Comparison of ENCODE assay signal across 10 cellular contexts in genomic region chr1:205351984-205352713, GRCh38. TPM values are rescaled to one million over a fixed set of nuclear protein-coding genes. Genes with fewer than 3 reads are reported as not detected.
DNase-seq lines count a peak whose midpoint lies in the region; ATAC-seq and TF ChIP-seq lines count a peak whose summit lies in the region.
"Had no signal": no experiment of that assay in that cellular context is flagged by ENCODE, and none has a peak within 500 bp of the region (broad histone marks: within the 10 kb centered on the region; RNA-seq: fewer than 3 reads in every experiment).

No MANE protein-coding gene starts in this region.

- H2BK5ac ChIP-seq in H9 (ENCODE audit: insufficient read length, low read length): no peak overlapping the region

- peak overlapping the region in 1 of 2 experiments; percentile 5; a peak in 1 of 5 replicates for H3K4me3 Mint-ChIP-seq in H9
- peak overlapping the region; percentile 45 for H3K4me3 Mint-ChIP-seq in neural crest cell
- no peak overlapping the region for H3K4me3 Mint-ChIP-seq in CD4-positive, alpha-beta memory T cell
- H3K4me3 Mint-ChIP-seq in activated CD4-positive, alpha-beta T cell treated with anti-CD3 and anti-CD28 coated beads for 36 hours: no peak overlapping the region

- H2BK15ac ChIP-seq in H9 (ENCODE audit: low read depth, low read length): no peak overlapping the region

- H3K27me3 ChIP-seq in H9 (ENCODE audit: insufficient read depth, low read length): no peaks in the 10 kb centered on the region
- H3K27me3 ChIP-seq in mammary epithelial cell (ENCODE audit: insufficient read depth, low read length): no peaks in the 10 kb centered on the region
- H3K27me3 ChIP-seq in CD4-positive, alpha-beta memory T cell (ENCODE audit: insufficient read depth, low read length): no peaks in the 10 kb centered on the region

- H4K8ac ChIP-seq in H9 (replicated peaks; ENCODE audit: insufficient read length, low read depth, low read length): no peak overlapping the region

- no peak overlapping the region for H3K4me3 ChIP-seq in mammary epithelial cell (replicated peaks in 1 of 3; ENCODE audit: insufficient read depth in 1 of 3, low read depth in 2 of 3, low read length in 3 of 3)
- no peak overlapping the region for H3K4me3 ChIP-seq in CD4-positive, alpha-beta memory T cell (ENCODE audit: low read length in 2 of 2)

- H4K20me1 ChIP-seq in H9 (ENCODE audit: control insufficient read depth, insufficient read depth, insufficient read length) (no peaks in the 10 kb centered on the region), mammary epithelial cell (ENCODE audit: insufficient read depth, low read length) (no peaks in the 10 kb centered on the region)

- H3K9me3 ChIP-seq in H9 (ENCODE audit: control insufficient read depth, low read depth, low read length) (no peaks in the 10 kb centered on the region), mammary epithelial cell (replicated peaks; ENCODE audit: insufficient read depth, low read length) (no peaks in the 10 kb centered on the region)
- H3K9me3 ChIP-seq in CD4-positive, alpha-beta memory T cell (ENCODE audit: control insufficient read depth in 1 of 2, low read length in 2 of 2): no peaks in the 10 kb centered on the region

- H4K91ac ChIP-seq in H9 (ENCODE audit: insufficient read length, low read depth, low read length): no peak overlapping the region

- H3K23me2 ChIP-seq in H9 (ENCODE audit: insufficient read length, low read depth, low read length, poor library complexity, severe bottlenecking): no peaks in the 10 kb centered on the region

- no peak overlapping the region for H3K23ac ChIP-seq in H9 (ENCODE audit: insufficient read length, low read depth, low read length)

- no peak overlapping the region for H2BK12ac ChIP-seq in H9 (ENCODE audit: insufficient read length, low read depth, low read length)

- H3K4me1 Mint-ChIP-seq in H9 (peaks cover 85 to 86% of the 10 kb centered on the region in 2 experiments), neural crest cell (peaks cover 67% of the 10 kb centered on the region)
- no peaks in the 10 kb centered on the region for H3K4me1 Mint-ChIP-seq in CD4-positive, alpha-beta memory T cell
- H3K4me1 Mint-ChIP-seq in activated CD4-positive, alpha-beta T cell treated with anti-CD3 and anti-CD28 coated beads for 36 hours: no peaks in the 10 kb centered on the region

- no peak overlapping the region for H4K5ac ChIP-seq in H9 (ENCODE audit: insufficient read length, low read depth, low read length)

- H3K27ac ChIP-seq in H9 (ENCODE audit: insufficient read length, low read depth, low read length) (no peak overlapping the region), mammary epithelial cell (ENCODE audit: insufficient read depth, low read depth, low read length) (no peak overlapping the region)
- no peak overlapping the region for H3K27ac ChIP-seq in CD4-positive, alpha-beta memory T cell (ENCODE audit: low read depth, low read length)

- H3K27me3 Mint-ChIP-seq in H9 (ENCODE audit: low read depth) (peaks cover 10% of the 10 kb centered on the region), neural crest cell (ENCODE audit: low read depth) (peaks cover 5% of the 10 kb centered on the region)
- peaks cover 6 to 14% of the 10 kb centered on the region in 2 donors for H3K27me3 Mint-ChIP-seq in CD4-positive, alpha-beta memory T cell
- H3K27me3 Mint-ChIP-seq in activated CD4-positive, alpha-beta T cell treated with anti-CD3 and anti-CD28 coated beads for 36 hours: peaks cover 2% of the 10 kb centered on the region

- no peak overlapping the region for H2BK20ac ChIP-seq in H9 (ENCODE audit: low read depth, low read length, poor library complexity, severe bottlenecking)

- no peak overlapping the region for H3K9ac ChIP-seq in H9 (ENCODE audit: extremely low read depth, insufficient read length, low read length)
- no peak overlapping the region for H3K9ac ChIP-seq in mammary epithelial cell (ENCODE audit: insufficient read depth, low read length)

- in situ Hi-C loops in mammary epithelial cell (cut with MboI; ENCODE audit: low sequenced_read_pairs in 2 of 2): no loop called here

- H2BK120ac ChIP-seq in H9 (ENCODE audit: low read depth, low read length, poor library complexity, severe bottlenecking): no peak overlapping the region

- peak overlapping the region; percentile 1 for H3K18ac ChIP-seq in H9 (ENCODE audit: insufficient read length, low read depth, low read length)

- H2AFZ ChIP-seq in H9 (ENCODE audit: low read length): no peak overlapping the region
- peak overlapping the region; percentile 25 for H2AFZ ChIP-seq in mammary epithelial cell (ENCODE audit: low read depth, low read length)

- H3T11ph ChIP-seq in H9 (ENCODE audit: low read length): no peak overlapping the region

- no CpG with 5 or more reads among the region's 11 CpGs for WGBS in H9 (ENCODE audit: extremely low coverage, insufficient read length, low lambda C conversion rate)
- WGBS in mammary epithelial cell (ENCODE audit: low coverage, missing lambda C conversion rate): 69% methylated on average over 9 of the region's 11 CpGs

- H3K79me2 ChIP-seq in H9 (ENCODE audit: insufficient read depth, low read length): no peaks in the 10 kb centered on the region
- H3K79me2 ChIP-seq in mammary epithelial cell (ENCODE audit: insufficient read depth, low read length): no peaks in the 10 kb centered on the region

- peak overlapping the region; percentile 54; the same call in 1 of the 2 replicates for H3K14ac ChIP-seq in H9 (ENCODE audit: insufficient read depth, low read length)

- H3K27ac Mint-ChIP-seq in H9: peak overlapping the region; percentile 1 to 85 (median 72); a peak in 3 of 7 replicates
- peak overlapping the region; percentile 90 for H3K27ac Mint-ChIP-seq in neural crest cell (ENCODE audit: unreplicated experiment)
- H3K27ac Mint-ChIP-seq in CD4-positive, alpha-beta memory T cell: no peak overlapping the region
- H3K27ac Mint-ChIP-seq in activated CD4-positive, alpha-beta T cell treated with anti-CD3 and anti-CD28 coated beads for 36 hours: no peak overlapping the region

- CTCF ChIA-PET in mammary epithelial cell (lab: Charles Lee; ENCODE audit: low non-redundant PET): interaction anchor here (0.7 kb wide), 1 partner anchor 359 kb away, joined by 3 read pairs; no protein-coding TSS in a partner anchor
- CTCF ChIA-PET in CD4-positive, alpha-beta memory T cell (lab: Charles Lee; ENCODE audit: partially characterized antibody): interaction anchor here (0.8 to 4.9 kb wide), 8 partner anchors 9 to 172 kb away, joined by 3 to 96 read pairs (median 24); no protein-coding TSS in a partner anchor
- CTCF ChIA-PET in activated CD4-positive, alpha-beta T cell treated with anti-CD3 and anti-CD28 coated beads for 36 hours (lab: Charles Lee): interaction anchor here (0.5 to 3.4 kb wide), 6 partner anchors 17 to 135 kb away, joined by 3 to 82 read pairs (median 6); no protein-coding TSS in a partner anchor

- TF ChIP-seq CTCF in H9 (conservative IDR thresholded peaks at IDR 0.05) (no peak), mammary epithelial cell (conservative IDR thresholded peaks at IDR 0.05 in 1 of 2, IDR thresholded peaks at IDR 0.05 in 1 of 2; ENCODE audit: extremely low read depth in 1 of 2, insufficient read depth in 1 of 2, low read depth in 1 of 2, low read length in 2 of 2) (peak in 1 of 2 donors; percentile 35), neural crest cell (conservative IDR thresholded peaks at IDR 0.05) (no peak)

- H2AK5ac ChIP-seq in H9 (ENCODE audit: insufficient read length, low read length): no peak overlapping the region

- POLR2A ChIA-PET in CD4-positive, alpha-beta memory T cell (lab: Charles Lee; ENCODE audit: partially characterized antibody): no interaction called here
- POLR2A ChIA-PET in activated CD4-positive, alpha-beta T cell treated with anti-CD3 and anti-CD28 coated beads for 36 hours (lab: Charles Lee): no interaction called here

- dilution Hi-C loops in mammary epithelial cell (cut with HindIII; ENCODE audit: low sequenced_read_pairs): no loop called here

- peak; percentile 70 for DNase-seq in H9
- peak; percentile 77 for DNase-seq in NCI-H2196 (lab: John Stamatoyannopoulos, UW; ENCODE audit: unreplicated experiment)
- peak; percentile 66 for DNase-seq in mammary epithelial cell
- DNase-seq in neural crest cell (ENCODE audit: low read depth, low spot score): no peak
- no peak for DNase-seq in CD4-positive, alpha-beta memory T cell
- DNase-seq in activated CD4-positive, alpha-beta T cell treated with anti-CD3 and anti-CD28 coated beads for 36 hours: no peak
- DNase-seq in Right ventricle myocardium superior: no peak
- DNase-seq: activated gamma-delta T cell; stimulated activated CD4-positive, alpha-beta T cell treated with anti-CD3 and anti-CD28 coated beads, Interleukin-4, amount 100 ng/mL, for 1 hour had no signal

- H3K79me1 ChIP-seq in H9 (ENCODE audit: insufficient read depth, low read depth, low read length, poor library complexity, severe bottlenecking): no peaks in the 10 kb centered on the region

- H3K56ac ChIP-seq in H9 (ENCODE audit: insufficient read length, low read depth, low read length): no peak overlapping the region

- no TSS peak for BruUV-seq in mammary epithelial cell (replicated peaks; lab: Mats Ljungman, UMichigan)

- H3K36me3 Mint-ChIP-seq in H9 (ENCODE audit: insufficient read depth in 1 of 3, low read depth in 3 of 3) (no peaks in the 10 kb centered on the region), neural crest cell (ENCODE audit: low read depth) (no peaks in the 10 kb centered on the region)
- H3K36me3 Mint-ChIP-seq in CD4-positive, alpha-beta memory T cell: no peaks in the 10 kb centered on the region
- H3K36me3 Mint-ChIP-seq in activated CD4-positive, alpha-beta T cell treated with anti-CD3 and anti-CD28 coated beads for 36 hours (ENCODE audit: low read depth): no peaks in the 10 kb centered on the region

- peaks cover 15% of the 10 kb centered on the region; the same call in 1 of the 2 replicates for H3K4me1 ChIP-seq in H9 (ENCODE audit: insufficient read depth, low read length)
- H3K4me1 ChIP-seq in mammary epithelial cell (ENCODE audit: insufficient read depth, low read length): peaks cover 10% of the 10 kb centered on the region
- no peaks in the 10 kb centered on the region for H3K4me1 ChIP-seq in CD4-positive, alpha-beta memory T cell (ENCODE audit: insufficient read depth, low read length)

- intact Hi-C loops in mammary epithelial cell (cut with micrococcal nuclease): no loop called here
- intact Hi-C loops in CD4-positive, alpha-beta memory T cell (cut with micrococcal nuclease): no loop called here
- intact Hi-C loops in activated CD4-positive, alpha-beta T cell treated with anti-CD3 and anti-CD28 coated beads for 36 hours (cut with DNase I, micrococcal nuclease): no loop called here
- intact Hi-C loops in Right ventricle myocardium superior (cut with DNase I): loop anchor here (10.0 kb wide), 1 partner anchor 133 kb away; no protein-coding TSS in a partner anchor

- no peaks in the 10 kb centered on the region for H3K9me3 Mint-ChIP-seq in H9
- H3K9me3 Mint-ChIP-seq in neural crest cell: no peaks in the 10 kb centered on the region
- H3K9me3 Mint-ChIP-seq in CD4-positive, alpha-beta memory T cell: no peaks in the 10 kb centered on the region
- no peaks in the 10 kb centered on the region for H3K9me3 Mint-ChIP-seq in activated CD4-positive, alpha-beta T cell treated with anti-CD3 and anti-CD28 coated beads for 36 hours (ENCODE audit: low read depth)

- no peak for ATAC-seq in activated CD4-positive, alpha-beta T cell treated with anti-CD3 and anti-CD28 coated beads for 36 hours
- ATAC-seq in Right ventricle myocardium superior (ENCODE audit: poor library complexity) (no peak), HG02623 (IDR thresholded peaks at IDR 0.05; ENCODE audit: unreplicated experiment) (no peak)

- no peak overlapping the region for H3K4ac ChIP-seq in H9 (ENCODE audit: low read depth, low read length)

- no peak overlapping the region for H3K4me2 ChIP-seq in H9 (ENCODE audit: insufficient read depth, insufficient read length, low read length)
- H3K4me2 ChIP-seq in mammary epithelial cell (ENCODE audit: insufficient read depth, low read depth, low read length): no peak overlapping the region

- no peaks in the 10 kb centered on the region for H3K36me3 ChIP-seq in mammary epithelial cell (ENCODE audit: insufficient read depth, low read length)
- H3K36me3 ChIP-seq in CD4-positive, alpha-beta memory T cell (ENCODE audit: insufficient read depth, low read length): no peaks in the 10 kb centered on the region

RNA-seq across cellular contexts. Expression of gene KLHDC8A, which starts 4.6 kb away (rescaled TPM):
- 0.96 and 1.0 TPM in 2 replicates for total RNA-seq in H9 (2021)
- not detected for total RNA-seq in mammary epithelial cell
- polyA plus RNA-seq in mammary epithelial cell: not detected
- not detected for polyA minus RNA-seq in mammary epithelial cell
- 46.6 and 46.7 TPM in 2 replicates for total RNA-seq in neural crest cell
- total RNA-seq in CD4-positive, alpha-beta memory T cell: not detected
- not detected for polyA plus RNA-seq in CD4-positive, alpha-beta memory T cell
- total RNA-seq in activated CD4-positive, alpha-beta T cell treated with anti-CD3 and anti-CD28 coated beads for 36 hours: not detected
- 0.24 TPM for total RNA-seq in Right ventricle myocardium superior

RNA-seq across cellular contexts. Expression of gene NUAK2, which starts 30.6 kb away (rescaled TPM):
- total RNA-seq in H9 (2021): 15.4 and 15.5 TPM in 2 replicates
- total RNA-seq in mammary epithelial cell: 10 to 100 TPM; 11.8 TPM
- 3.1 TPM for polyA plus RNA-seq in mammary epithelial cell
- 3.3 TPM for polyA minus RNA-seq in mammary epithelial cell
- 14.7 and 15.4 TPM in 2 replicates for total RNA-seq in neural crest cell
- 10 to 100 TPM; 32.5 to 32.8 TPM for total RNA-seq in CD4-positive, alpha-beta memory T cell
- polyA plus RNA-seq in CD4-positive, alpha-beta memory T cell: 10 to 100 TPM in 1 of 2 donors, 1 to 10 TPM in 1; 8.5 to 35.7 TPM
- total RNA-seq in activated CD4-positive, alpha-beta T cell treated with anti-CD3 and anti-CD28 coated beads for 36 hours: 1 to 10 TPM; 2.3 to 2.7 TPM
- 1.2 TPM for total RNA-seq in Right ventricle myocardium superior

Comparison
In these comparisons a context has a peak if more than half of its experiments do, and no peak if none do; other contexts are left out.
1. DNase-seq: peak in H9 (single experiment), NCI-H2196 (single experiment) and mammary epithelial cell (single experiment); none in neural crest cell (single experiment), CD4-positive, alpha-beta memory T cell (0 of 5), activated CD4-positive, alpha-beta T cell treated with anti-CD3 and anti-CD28 coated beads for 36 hours (single experiment) and Right ventricle myocardium superior (single experiment).
2. H3K27ac Mint-ChIP-seq: peak in H9 (3 of 3) and neural crest cell (single experiment); none in CD4-positive, alpha-beta memory T cell (0 of 7) and activated CD4-positive, alpha-beta T cell treated with anti-CD3 and anti-CD28 coated beads for 36 hours (single experiment).
3. RNA of gene KLHDC8A, which starts 4.6 kb away (total RNA-seq): 46.6 to 46.7 TPM in neural crest cell; 0.96 to 1.0 TPM in H9, 0.24 TPM in Right ventricle myocardium superior (single experiment), not detected in activated CD4-positive, alpha-beta T cell treated with anti-CD3 and anti-CD28 coated beads for 36 hours, not detected in mammary epithelial cell and not detected in CD4-positive, alpha-beta memory T cell; every median in the first group is over 10 times any median in the second.